Comparison of ENCODE assay signal across 18 cellular contexts in the genomic region with DNA sequence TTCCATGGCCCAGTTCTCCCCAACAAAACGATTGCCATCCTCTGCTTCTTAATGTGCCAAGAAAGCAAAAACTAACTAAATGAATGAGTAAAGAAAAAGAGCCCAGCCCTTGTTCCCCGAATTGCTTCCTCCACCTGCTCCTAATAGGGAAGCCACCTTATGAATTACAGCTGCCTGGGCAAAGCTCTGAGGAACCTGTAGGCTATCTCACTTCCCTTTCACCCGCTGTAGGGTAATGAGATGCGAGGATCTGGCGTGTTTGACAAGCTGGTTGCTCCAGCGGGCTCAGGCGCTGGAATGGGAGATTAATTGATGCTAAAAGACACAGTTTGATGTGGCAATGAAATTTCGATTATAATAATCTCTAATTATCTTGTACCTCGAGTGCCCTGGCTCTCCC.
"Had no signal": no experiment of that assay in that cellular context is flagged by ENCODE, and none has a peak within 500 bp of the region (broad histone marks: within the 10 kb centered on the region; RNA-seq: fewer than 3 reads in every experiment).

No MANE protein-coding gene starts in this region.

- H3K9me3 ChIP-seq: psoas muscle, right lobe of liver, testis, upper lobe of right lung had no signal

- H3K36me3 Mint-ChIP-seq: activated naive CD8-positive, alpha-beta T cell treated with anti-CD3 and anti-CD28 coated beads, Interleukin-2, amount 10 ng/mL, durations not matched to agents 7 days and 5 days; immature natural killer cell; natural killer cell treated with Interleukin-12 subunit alpha and Interleukin-12 subunit beta and Interleukin-15 and Interleukin-18, amount 100 ng/mL, for 72 hours had no signal

- H3K36me3 ChIP-seq: brain microvascular endothelial cell, right lobe of liver, upper lobe of right lung had no signal

- H3K27me3 ChIP-seq: brain microvascular endothelial cell, right lobe of liver, testis, upper lobe of right lung had no signal

- H3K4me3 Mint-ChIP-seq: activated naive CD8-positive, alpha-beta T cell treated with anti-CD3 and anti-CD28 coated beads, Interleukin-2, amount 10 ng/mL, durations not matched to agents 7 days and 5 days; immature natural killer cell; natural killer cell treated with Interleukin-12 subunit alpha and Interleukin-12 subunit beta and Interleukin-15 and Interleukin-18, amount 100 ng/mL, for 72 hours; stimulated activated naive CD8-positive, alpha-beta T cell treated with anti-CD3 and anti-CD28 coated beads, Interleukin-15, amount 100 ng/mL, for 72 hours had no signal

- DNase-seq: activated CD4-positive, alpha-beta T cell treated with anti-CD3 and anti-CD28 coated beads for 1 hour; activated CD4-positive, alpha-beta T cell treated with anti-CD3 and anti-CD28 coated beads, Interleukin-2, amount 50 U/mL, for 4 hours; activated naive CD4-positive, alpha-beta T cell; activated naive CD8-positive, alpha-beta T cell treated with anti-CD3 and anti-CD28 coated beads, Interleukin-2, amount 10 ng/mL, durations not matched to agents 7 days and 5 days; activated T-cell treated with anti-CD3 and anti-CD28 coated beads for 4 hours; brain microvascular endothelial cell; cerebellar nuclear complex; effector memory CD4-positive, alpha-beta T cell; foreskin melanocyte; immature natural killer cell; mesendoderm; psoas muscle; right lobe of liver; stimulated activated naive CD8-positive, alpha-beta T cell treated with anti-CD3 and anti-CD28 coated beads, Interleukin-15, amount 100 ng/mL, for 72 hours; testis; upper lobe of right lung had no signal

- H3K4me3 ChIP-seq: psoas muscle, right lobe of liver, smooth muscle cell, testis, upper lobe of right lung had no signal

- H3K4me2 ChIP-seq: smooth muscle cell had no signal

- H3K4me1 ChIP-seq: psoas muscle, right lobe of liver, testis, upper lobe of right lung had no signal

- H3K9me3 Mint-ChIP-seq: activated naive CD8-positive, alpha-beta T cell treated with anti-CD3 and anti-CD28 coated beads, Interleukin-2, amount 10 ng/mL, durations not matched to agents 7 days and 5 days; natural killer cell treated with Interleukin-12 subunit alpha and Interleukin-12 subunit beta and Interleukin-15 and Interleukin-18, amount 100 ng/mL, for 72 hours; stimulated activated naive CD8-positive, alpha-beta T cell treated with anti-CD3 and anti-CD28 coated beads, Interleukin-15, amount 100 ng/mL, for 72 hours had no signal

- ATAC-seq: natural killer cell treated with Interleukin-12 subunit alpha and Interleukin-12 subunit beta and Interleukin-15 and Interleukin-18, amount 100 ng/mL, for 72 hours; psoas muscle; right lobe of liver; stimulated activated naive CD8-positive, alpha-beta T cell treated with anti-CD3 and anti-CD28 coated beads, Interleukin-15, amount 100 ng/mL, for 72 hours; upper lobe of right lung had no signal

- H3K27ac ChIP-seq: brain microvascular endothelial cell, psoas muscle, right lobe of liver, testis, upper lobe of right lung had no signal

- H3K27ac Mint-ChIP-seq: activated naive CD8-positive, alpha-beta T cell treated with anti-CD3 and anti-CD28 coated beads, Interleukin-2, amount 10 ng/mL, durations not matched to agents 7 days and 5 days; immature natural killer cell; natural killer cell treated with Interleukin-12 subunit alpha and Interleukin-12 subunit beta and Interleukin-15 and Interleukin-18, amount 100 ng/mL, for 72 hours; stimulated activated naive CD8-positive, alpha-beta T cell treated with anti-CD3 and anti-CD28 coated beads, Interleukin-15, amount 100 ng/mL, for 72 hours had no signal

- H3K4me1 Mint-ChIP-seq: activated naive CD8-positive, alpha-beta T cell treated with anti-CD3 and anti-CD28 coated beads, Interleukin-2, amount 10 ng/mL, durations not matched to agents 7 days and 5 days; immature natural killer cell; stimulated activated naive CD8-positive, alpha-beta T cell treated with anti-CD3 and anti-CD28 coated beads, Interleukin-15, amount 100 ng/mL, for 72 hours had no signal
